Comparison of ENCODE assay signal across 16 cellular contexts in genomic region chr5:135393229-135393628, GRCh38. TPM values are rescaled to one million over a fixed set of nuclear protein-coding genes. Genes with fewer than 3 reads are reported as not detected.
DNase-seq lines count a peak whose midpoint lies in the region; ATAC-seq, FAIRE-seq and TF ChIP-seq lines count a peak whose summit lies in the region.
"Had no signal": no experiment of that assay in that cellular context is flagged by ENCODE, and none has a peak within 500 bp of the region (broad histone marks: within the 10 kb centered on the region; RNA-seq: fewer than 3 reads in every experiment).

No MANE protein-coding gene starts in this region.

- H3K9me3 Mint-ChIP-seq in activated T-helper 2 cell treated with anti-CD3 and anti-CD28 coated beads, Interferon-gamma antibody, Interleukin-2, Interleukin-4, amounts not matched to agents 10 μg/mL and 5 μg/mL and 100 μg/mL, durations not matched to agents 14 hours and 24 hours and 36 hours = no peaks in the 10 kb centered on the region
- H3K9me3 Mint-ChIP-seq in mesothelial cell of epicardium = no peaks in the 10 kb centered on the region
- H3K9me3 Mint-ChIP-seq: activated B cell treated with CpG ODN at 0.5 μM for 24 hours; activated T-cell treated with anti-CD3 and anti-CD28 coated beads, Interleukin-2, amount 50 U/mL, for 4 hours; GM23338 had no signal

- H3K23ac ChIP-seq in mesenchymal stem cell (ENCODE audit: low read length in 2 of 2) = no peak overlapping the region

- TF ChIP-seq RAD21 in liver (IDR thresholded peaks at IDR 0.05) (no peak), HepG2 (CRISPR knock-in tag; IDR thresholded peaks at IDR 0.05) (no peak)

- H3K9me3 ChIP-seq in liver (ENCODE audit: control insufficient read depth in 4 of 4, low read length in 3 of 4) = no peaks in the 10 kb centered on the region
- H3K9me3 ChIP-seq in HepG2 (ENCODE audit: low read length) = no peaks in the 10 kb centered on the region
- H3K9me3 ChIP-seq in mesenchymal stem cell (ENCODE audit: control insufficient read depth, low read length) = no peaks in the 10 kb centered on the region

- intact Hi-C loops in HepG2 (cut with micrococcal nuclease; ENCODE audit: unreplicated experiment) = no loop called here
- intact Hi-C loops in activated T-helper 2 cell treated with anti-CD3 and anti-CD28 coated beads, Interferon-gamma antibody, Interleukin-2, Interleukin-4, amounts not matched to agents 10 μg/mL and 5 μg/mL and 100 μg/mL, durations not matched to agents 14 hours and 24 hours and 36 hours (cut with micrococcal nuclease) = no loop called here

- H3K36me3 ChIP-seq in liver (ENCODE audit: control insufficient read depth in 4 of 4, insufficient read depth in 3 of 4, low read depth in 1 of 4, low read length in 3 of 4) = peaks cover 0 to 7% (median 2%) of the 10 kb centered on the region in 4 donors
- H3K36me3 ChIP-seq in HepG2 (replicated peaks in 1 of 2; ENCODE audit: control insufficient read depth in 1 of 2, insufficient read depth in 2 of 2, low read length in 2 of 2) = peaks cover 17 to 53% of the 10 kb centered on the region in 2 experiments; a peak in 4 of 5 replicates
- H3K36me3 ChIP-seq in mesenchymal stem cell (ENCODE audit: control insufficient read depth in 1 of 2, insufficient read depth in 2 of 2, low read depth in 1 of 2, low read length in 2 of 2) = peaks cover 11 to 20% of the 10 kb centered on the region in 2 experiments

- in situ Hi-C loops in HepG2 (cut with HindIII; ENCODE audit: extremely low pct_ligation_motif_present, low pct_unique_long_range_greater_than_20kb) = no loop called here

- ATAC-seq in HepG2 (no peak), GM19328 (IDR thresholded peaks at IDR 0.05; ENCODE audit: unreplicated experiment) (no peak), HG03196 (IDR thresholded peaks at IDR 0.05; ENCODE audit: unreplicated experiment) (no peak)
- ATAC-seq: GM23338 had no signal

- H2BK120ac ChIP-seq in mesenchymal stem cell (ENCODE audit: low read depth, low read length) = no peak overlapping the region

- TF ChIP-seq POLR2A in HepG2 (IDR thresholded peaks at IDR 0.05; ENCODE audit: insufficient read depth in 1 of 2, low read depth in 2 of 2, low read length in 2 of 2) = no peak

- WGBS in liver = 15% methylated on average over 1 of the region's 1 CpG
- 58% methylated on average over 1 of the region's 1 CpG for WGBS in HepG2 (ENCODE audit: low lambda C conversion rate)
- WGBS in mesenchymal stem cell = 97% methylated on average over 1 of the region's 1 CpG

- no peak overlapping the region for H2BK5ac ChIP-seq in mesenchymal stem cell (ENCODE audit: low read depth, low read length, poor library complexity, severe bottlenecking)

- no peaks in the 10 kb centered on the region for H3K79me1 ChIP-seq in mesenchymal stem cell (replicated peaks; ENCODE audit: low read length, poor library complexity, severe bottlenecking)

- H3K27me3 Mint-ChIP-seq in activated T-helper 2 cell treated with anti-CD3 and anti-CD28 coated beads, Interferon-gamma antibody, Interleukin-2, Interleukin-4, amounts not matched to agents 10 μg/mL and 5 μg/mL and 100 μg/mL, durations not matched to agents 14 hours and 24 hours and 36 hours (ENCODE audit: low read depth) = no peaks in the 10 kb centered on the region
- H3K27me3 Mint-ChIP-seq in mesothelial cell of epicardium (ENCODE audit: low read depth) = no peaks in the 10 kb centered on the region
- H3K27me3 Mint-ChIP-seq: activated B cell treated with CpG ODN at 0.5 μM for 24 hours had no signal

- peaks cover 90% of the 10 kb centered on the region for H3K79me2 ChIP-seq in HepG2 (ENCODE audit: insufficient read depth, low read length)

- peak overlapping the region; percentile 12 to 38 for H3K27ac ChIP-seq in liver (ENCODE audit: low read depth in 1 of 2, low read length in 2 of 2)
- H3K27ac ChIP-seq in HepG2 (ENCODE audit: extremely low read length, insufficient read depth, low read length) = no peak overlapping the region
- peak overlapping the region; percentile 41 for H3K27ac ChIP-seq in mesenchymal stem cell (ENCODE audit: low read length, poor library complexity, severe bottlenecking)

- BruUV-seq in HepG2 (replicated peaks; lab: Mats Ljungman, UMichigan) = no TSS peak

- no peak overlapping the region for H3K9ac ChIP-seq in liver (ENCODE audit: low read depth in 1 of 2, low read length in 2 of 2)
- H3K9ac ChIP-seq in HepG2 (ENCODE audit: insufficient read depth, low read depth, low read length) = no peak overlapping the region
- no peak overlapping the region for H3K9ac ChIP-seq in mesenchymal stem cell (ENCODE audit: low read length)

- no peak for DNase-seq in HepG2 (ENCODE audit: low spot score)
- no peak for DNase-seq in activated T-helper 2 cell treated with anti-CD3 and anti-CD28 coated beads, Interferon-gamma antibody, Interleukin-2, Interleukin-4, amounts not matched to agents 10 μg/mL and 5 μg/mL and 100 μg/mL, durations not matched to agents 14 hours and 24 hours and 36 hours (ENCODE audit: low spot score)
- DNase-seq in mesenchymal stem cell = peak; percentile 58
- no peak for DNase-seq in mesothelial cell of epicardium (ENCODE audit: low spot score in 2 of 2, unreplicated experiment in 2 of 2)
- DNase-seq in SW 1271 (lab: John Stamatoyannopoulos, UW) = no peak
- DNase-seq: activated B cell treated with CpG ODN at 0.5 μM for 24 hours; activated T-cell treated with anti-CD3 and anti-CD28 coated beads, Interleukin-2, amount 50 U/mL, for 4 hours; DMS79; glutamatergic neuron; NCI-H1105 treated with DMSO at 0.1 percent for 48 hours; NCI-H446 treated with DMSO at 0.1 percent for 48 hours; occipital lobe had no signal

- H3K4me2 ChIP-seq in HepG2 (ENCODE audit: low read depth, low read length) (no peak overlapping the region), mesenchymal stem cell (ENCODE audit: low read length, poor library complexity, severe bottlenecking) (no peak overlapping the region)
- H3K4me2 ChIP-seq: GM23338 had no signal

- H3K18ac ChIP-seq in mesenchymal stem cell (ENCODE audit: low read depth in 1 of 2, low read length in 2 of 2) = no peak overlapping the region

- H2AFZ ChIP-seq in HepG2 (ENCODE audit: low read length) = no peak overlapping the region
- no peak overlapping the region for H2AFZ ChIP-seq in mesenchymal stem cell (ENCODE audit: low read depth, low read length)
- H2AFZ ChIP-seq: GM23338 had no signal

- POLR2A ChIA-PET in HepG2 (lab: Yijun Ruan, JAX) = no interaction called here

- H4K91ac ChIP-seq in mesenchymal stem cell (ENCODE audit: low read length) = peak overlapping the region; percentile 58

- peaks cover 71% of the 10 kb centered on the region for H3K4me1 Mint-ChIP-seq in activated T-helper 2 cell treated with anti-CD3 and anti-CD28 coated beads, Interferon-gamma antibody, Interleukin-2, Interleukin-4, amounts not matched to agents 10 μg/mL and 5 μg/mL and 100 μg/mL, durations not matched to agents 14 hours and 24 hours and 36 hours (ENCODE audit: low read depth)
- peaks cover 47% of the 10 kb centered on the region for H3K4me1 Mint-ChIP-seq in mesothelial cell of epicardium

- TF ChIP-seq CTCF in liver (IDR thresholded peaks at IDR 0.05; ENCODE audit: low read depth, low read length, missing input control) (no peak), HepG2 (CRISPR knock-in tag; IDR thresholded peaks at IDR 0.05) (no peak), mesothelial cell of epicardium (IDR thresholded peaks at IDR 0.05; ENCODE audit: unreplicated experiment) (no peak)

- peaks cover 60% of the 10 kb centered on the region for H3K36me3 Mint-ChIP-seq in activated T-helper 2 cell treated with anti-CD3 and anti-CD28 coated beads, Interferon-gamma antibody, Interleukin-2, Interleukin-4, amounts not matched to agents 10 μg/mL and 5 μg/mL and 100 μg/mL, durations not matched to agents 14 hours and 24 hours and 36 hours (ENCODE audit: low read depth)
- H3K36me3 Mint-ChIP-seq in mesothelial cell of epicardium = peaks cover 11% of the 10 kb centered on the region

- H2BK12ac ChIP-seq in mesenchymal stem cell (ENCODE audit: low read length in 2 of 2) = no peak overlapping the region

- no peak overlapping the region for H2BK15ac ChIP-seq in mesenchymal stem cell (ENCODE audit: low read depth, poor library complexity, severe bottlenecking)

- H3K27ac Mint-ChIP-seq in activated T-helper 2 cell treated with anti-CD3 and anti-CD28 coated beads, Interferon-gamma antibody, Interleukin-2, Interleukin-4, amounts not matched to agents 10 μg/mL and 5 μg/mL and 100 μg/mL, durations not matched to agents 14 hours and 24 hours and 36 hours = peak overlapping the region; percentile 9
- no peak overlapping the region for H3K27ac Mint-ChIP-seq in mesothelial cell of epicardium
- H3K27ac Mint-ChIP-seq: activated B cell treated with CpG ODN at 0.5 μM for 24 hours, GM23338 had no signal

- peak overlapping the region; percentile 54 to 57 for H3K4ac ChIP-seq in mesenchymal stem cell (ENCODE audit: low read depth in 1 of 2, low read length in 2 of 2)

- H3K4me3 ChIP-seq in liver (ENCODE audit: low read depth in 1 of 3, low read length in 3 of 3) (no peak overlapping the region), HepG2 (replicated peaks in 1 of 3; ENCODE audit: insufficient read depth in 1 of 3, low read depth in 2 of 3, low read length in 3 of 3) (no peak overlapping the region), mesenchymal stem cell (ENCODE audit: insufficient read depth in 1 of 2, low read depth in 1 of 2, low read length in 2 of 2) (no peak overlapping the region)
- H3K4me3 ChIP-seq: GM23338 had no signal

- H4K20me1 ChIP-seq in HepG2 (ENCODE audit: insufficient read depth, low read length) = peaks cover 52% of the 10 kb centered on the region

- no peaks in the 10 kb centered on the region for H3K27me3 ChIP-seq in liver (ENCODE audit: control insufficient read depth in 4 of 4, insufficient read depth in 4 of 4, low read length in 3 of 4)
- no peaks in the 10 kb centered on the region for H3K27me3 ChIP-seq in HepG2 (ENCODE audit: control insufficient read depth in 1 of 2, insufficient read depth in 2 of 2, low read length in 2 of 2)
- H3K27me3 ChIP-seq in mesenchymal stem cell (ENCODE audit: control insufficient read depth in 1 of 2, insufficient read depth in 1 of 2, low read length in 2 of 2) = no peaks in the 10 kb centered on the region

- H3K4me3 Mint-ChIP-seq in activated T-helper 2 cell treated with anti-CD3 and anti-CD28 coated beads, Interferon-gamma antibody, Interleukin-2, Interleukin-4, amounts not matched to agents 10 μg/mL and 5 μg/mL and 100 μg/mL, durations not matched to agents 14 hours and 24 hours and 36 hours (ENCODE audit: low read depth) = no peak overlapping the region
- H3K4me3 Mint-ChIP-seq in mesothelial cell of epicardium = no peak overlapping the region
- H3K4me3 Mint-ChIP-seq: activated B cell treated with CpG ODN at 0.5 μM for 24 hours; activated T-cell treated with anti-CD3 and anti-CD28 coated beads, Interleukin-2, amount 50 U/mL, for 4 hours; GM23338 had no signal

- no peak for TF ChIP-seq EP300 in HepG2 (IDR thresholded peaks at IDR 0.05; ENCODE audit: low read depth in 2 of 2, low read length in 2 of 2)
- TF ChIP-seq EP300 in HepG2 (CRISPR knock-in tag; IDR thresholded peaks at IDR 0.05; ENCODE audit: borderline replicate concordance) = no peak

- H4K8ac ChIP-seq in mesenchymal stem cell (ENCODE audit: low read length) = no peak overlapping the region

- H2AK5ac ChIP-seq in mesenchymal stem cell (ENCODE audit: low read length, severe bottlenecking) = no peak overlapping the region

- peaks cover 3 to 18% (median 11%) of the 10 kb centered on the region in 4 donors for H3K4me1 ChIP-seq in liver (ENCODE audit: control insufficient read depth in 4 of 4, insufficient read depth in 4 of 4, low read length in 3 of 4)
- peaks cover 70% of the 10 kb centered on the region for H3K4me1 ChIP-seq in HepG2 (ENCODE audit: insufficient read depth, low read length)
- H3K4me1 ChIP-seq in mesenchymal stem cell (ENCODE audit: control insufficient read depth, insufficient read depth, low read depth, low read length) = peaks cover 45% of the 10 kb centered on the region

- CTCF ChIA-PET in HepG2 (lab: Yijun Ruan, JAX; ENCODE audit: low intra/inter-chr PET ratio, low total read pairs) = no interaction called here

- FAIRE-seq in HepG2 (lab: Jason Lieb, UNC) = no peak

- no peak overlapping the region for H3K14ac ChIP-seq in mesenchymal stem cell (ENCODE audit: low read length in 2 of 2)

RNA-seq across cellular contexts. Expression of gene MACROH2A1, which starts 5.8 kb away (rescaled TPM):
- 100 to 1,000 TPM in 1 of 2 donors, 10 to 100 TPM in 1; 72.6 to 113 TPM for total RNA-seq in liver
- 10 to 100 TPM; 33.7 to 52.9 TPM for polyA plus RNA-seq in liver
- 141 and 158 TPM in 2 replicates for total RNA-seq in HepG2 (2016; rRNA removed; fragmentation: Illumina TruSeq; extraction: Trizol)
- 34.0 and 36.6 TPM in 2 replicates for total RNA-seq in HepG2 (2016; cell fraction: cytosol; rRNA removed; fragmentation: Illumina TruSeq; extraction: Trizol; ENCODE audit: low read depth)
- total RNA-seq in HepG2 (2016; cell fraction: insoluble cytoplasmic fraction; rRNA removed; fragmentation: Illumina TruSeq; extraction: Trizol) = 139 and 158 TPM in 2 replicates
- total RNA-seq in HepG2 (2016; cell fraction: membrane; rRNA removed; fragmentation: Illumina TruSeq; extraction: Trizol) = 72.7 and 73.0 TPM in 2 replicates
- total RNA-seq in HepG2 (2016; cell fraction: nucleus; rRNA removed; fragmentation: Illumina TruSeq; extraction: Trizol) = 138 and 155 TPM in 2 replicates
- 64.7 and 69.1 TPM in 2 replicates for polyA plus RNA-seq in HepG2 (2011; rRNA removed)
- 58.5 and 70.5 TPM in 2 replicates for polyA plus RNA-seq in HepG2 (2011; cell fraction: cytosol; rRNA removed)
- 131 and 137 TPM in 2 replicates for polyA plus RNA-seq in HepG2 (2011; cell fraction: nucleus; rRNA removed)
- polyA plus RNA-seq in HepG2 (2012) = 67.6 and 67.7 TPM in 2 replicates
- 42.2 and 45.6 TPM in 2 replicates for polyA plus RNA-seq in HepG2 (2016; cell fraction: cytosol; fragmentation: Illumina TruSeq; extraction: Trizol; ENCODE audit: low read depth)
- 188 and 202 TPM in 2 replicates for polyA plus RNA-seq in HepG2 (2016; cell fraction: insoluble cytoplasmic fraction; fragmentation: Illumina TruSeq; extraction: Trizol; ENCODE audit: low read depth)
- polyA plus RNA-seq in HepG2 (2016; cell fraction: membrane; fragmentation: Illumina TruSeq; extraction: Trizol; ENCODE audit: low read depth) = 69.9 and 70.3 TPM in 2 replicates
- 226 and 231 TPM in 2 replicates for polyA plus RNA-seq in HepG2 (2016; cell fraction: nucleus; fragmentation: Illumina TruSeq; extraction: Trizol; ENCODE audit: insufficient read depth, low read depth)
- polyA minus RNA-seq in HepG2 (2011; rRNA and poly(A)+ RNA removed; ENCODE audit: low replicate concordance) = 58.8 and 154 TPM in 2 replicates
- 32.4 and 34.2 TPM in 2 replicates for polyA minus RNA-seq in HepG2 (2011; cell fraction: cytosol; rRNA and poly(A)+ RNA removed)
- 125 and 144 TPM in 2 replicates for polyA minus RNA-seq in HepG2 (2011; cell fraction: nucleus; rRNA and poly(A)+ RNA removed)
- 285 and 302 TPM in 2 replicates for total RNA-seq in activated T-helper 2 cell treated with anti-CD3 and anti-CD28 coated beads, Interferon-gamma antibody, Interleukin-2, Interleukin-4, amounts not matched to agents 10 μg/mL and 5 μg/mL and 100 μg/mL, durations not matched to agents 14 hours and 24 hours and 36 hours
- 114 TPM for polyA plus RNA-seq in mesenchymal stem cell (2013, experiment 1 of 2)
- polyA plus RNA-seq in mesenchymal stem cell (2013, experiment 2 of 2) = 113 TPM
- total RNA-seq in mesothelial cell of epicardium = 261 to 276 TPM (median 265 TPM) in 3 replicates

RNA-seq across cellular contexts. Expression of gene DCANP1, which starts 53.9 kb away (rescaled TPM):
- total RNA-seq in liver = under 1 TPM in 1 of 2 donors, not detected in 1; 0.05 TPM
- polyA plus RNA-seq in liver = not detected
- total RNA-seq in HepG2 (2016; rRNA removed; fragmentation: Illumina TruSeq; extraction: Trizol) = not detected in 2 replicates
- not detected in 2 replicates for total RNA-seq in HepG2 (2016; cell fraction: cytosol; rRNA removed; fragmentation: Illumina TruSeq; extraction: Trizol; ENCODE audit: low read depth)
- total RNA-seq in HepG2 (2016; cell fraction: insoluble cytoplasmic fraction; rRNA removed; fragmentation: Illumina TruSeq; extraction: Trizol) = not detected in 2 replicates
- total RNA-seq in HepG2 (2016; cell fraction: membrane; rRNA removed; fragmentation: Illumina TruSeq; extraction: Trizol) = not detected in 2 replicates
- not detected in 2 replicates for total RNA-seq in HepG2 (2016; cell fraction: nucleus; rRNA removed; fragmentation: Illumina TruSeq; extraction: Trizol)
- not detected in 2 replicates for polyA plus RNA-seq in HepG2 (2011; rRNA removed)
- polyA plus RNA-seq in HepG2 (2011; cell fraction: cytosol; rRNA removed) = not detected in 2 replicates
- not detected in 2 replicates for polyA plus RNA-seq in HepG2 (2011; cell fraction: nucleus; rRNA removed)
- not detected in 2 replicates for polyA plus RNA-seq in HepG2 (2012)
- polyA plus RNA-seq in HepG2 (2016; cell fraction: cytosol; fragmentation: Illumina TruSeq; extraction: Trizol; ENCODE audit: low read depth) = not detected in 2 replicates
- not detected in 2 replicates for polyA plus RNA-seq in HepG2 (2016; cell fraction: insoluble cytoplasmic fraction; fragmentation: Illumina TruSeq; extraction: Trizol; ENCODE audit: low read depth)
- not detected in 2 replicates for polyA plus RNA-seq in HepG2 (2016; cell fraction: membrane; fragmentation: Illumina TruSeq; extraction: Trizol; ENCODE audit: low read depth)
- polyA plus RNA-seq in HepG2 (2016; cell fraction: nucleus; fragmentation: Illumina TruSeq; extraction: Trizol; ENCODE audit: insufficient read depth, low read depth) = not detected in 2 replicates
- polyA minus RNA-seq in HepG2 (2011; rRNA and poly(A)+ RNA removed; ENCODE audit: low replicate concordance) = not detected in 2 replicates
- polyA minus RNA-seq in HepG2 (2011; cell fraction: cytosol; rRNA and poly(A)+ RNA removed) = not detected in 2 replicates
- not detected in 2 replicates for polyA minus RNA-seq in HepG2 (2011; cell fraction: nucleus; rRNA and poly(A)+ RNA removed)
- not detected in 2 replicates for total RNA-seq in activated T-helper 2 cell treated with anti-CD3 and anti-CD28 coated beads, Interferon-gamma antibody, Interleukin-2, Interleukin-4, amounts not matched to agents 10 μg/mL and 5 μg/mL and 100 μg/mL, durations not matched to agents 14 hours and 24 hours and 36 hours
- not detected for polyA plus RNA-seq in mesenchymal stem cell (2013, experiment 1 of 2)
- not detected for polyA plus RNA-seq in mesenchymal stem cell (2013, experiment 2 of 2)
- total RNA-seq in mesothelial cell of epicardium = not detected in 3 replicates
- total RNA-seq: activated B cell treated with CpG ODN at 0.5 μM for 24 hours; activated T-cell treated with anti-CD3 and anti-CD28 coated beads, Interleukin-2, amount 50 U/mL, for 4 hours; GM23338; occipital lobe had no signal
- polyA plus RNA-seq: GM23338 had no signal

RNA-seq across cellular contexts. Expression of gene TIFAB, which starts 58.9 kb away (rescaled TPM):
- under 1 TPM in 1 of 2 donors, not detected in 1; 0.47 TPM for total RNA-seq in liver
- under 1 TPM in 1 of 2 donors, not detected in 1; 0.02 TPM for polyA plus RNA-seq in liver
- total RNA-seq in HepG2 (2016; rRNA removed; fragmentation: Illumina TruSeq; extraction: Trizol) = not detected in 2 replicates
- total RNA-seq in HepG2 (2016; cell fraction: cytosol; rRNA removed; fragmentation: Illumina TruSeq; extraction: Trizol; ENCODE audit: low read depth) = not detected in 2 replicates
- not detected in 2 replicates for total RNA-seq in HepG2 (2016; cell fraction: insoluble cytoplasmic fraction; rRNA removed; fragmentation: Illumina TruSeq; extraction: Trizol)
- total RNA-seq in HepG2 (2016; cell fraction: membrane; rRNA removed; fragmentation: Illumina TruSeq; extraction: Trizol) = not detected in 2 replicates
- total RNA-seq in HepG2 (2016; cell fraction: nucleus; rRNA removed; fragmentation: Illumina TruSeq; extraction: Trizol) = not detected in 2 replicates
- polyA plus RNA-seq in HepG2 (2011; rRNA removed) = not detected in 2 replicates
- not detected in 2 replicates for polyA plus RNA-seq in HepG2 (2011; cell fraction: cytosol; rRNA removed)
- polyA plus RNA-seq in HepG2 (2011; cell fraction: nucleus; rRNA removed) = not detected in 2 replicates
- not detected in 2 replicates for polyA plus RNA-seq in HepG2 (2012)
- not detected in 2 replicates for polyA plus RNA-seq in HepG2 (2016; cell fraction: cytosol; fragmentation: Illumina TruSeq; extraction: Trizol; ENCODE audit: low read depth)
- not detected in 2 replicates for polyA plus RNA-seq in HepG2 (2016; cell fraction: insoluble cytoplasmic fraction; fragmentation: Illumina TruSeq; extraction: Trizol; ENCODE audit: low read depth)
- polyA plus RNA-seq in HepG2 (2016; cell fraction: membrane; fragmentation: Illumina TruSeq; extraction: Trizol; ENCODE audit: low read depth) = not detected in 2 replicates
- polyA plus RNA-seq in HepG2 (2016; cell fraction: nucleus; fragmentation: Illumina TruSeq; extraction: Trizol; ENCODE audit: insufficient read depth, low read depth) = not detected in 2 replicates
- not detected in 2 replicates for polyA minus RNA-seq in HepG2 (2011; rRNA and poly(A)+ RNA removed; ENCODE audit: low replicate concordance)
- not detected in 2 replicates for polyA minus RNA-seq in HepG2 (2011; cell fraction: cytosol; rRNA and poly(A)+ RNA removed)
- polyA minus RNA-seq in HepG2 (2011; cell fraction: nucleus; rRNA and poly(A)+ RNA removed) = not detected in 2 replicates
- total RNA-seq in activated T-helper 2 cell treated with anti-CD3 and anti-CD28 coated beads, Interferon-gamma antibody, Interleukin-2, Interleukin-4, amounts not matched to agents 10 μg/mL and 5 μg/mL and 100 μg/mL, durations not matched to agents 14 hours and 24 hours and 36 hours = not detected in 2 replicates
- polyA plus RNA-seq in mesenchymal stem cell (2013, experiment 1 of 2) = not detected
- polyA plus RNA-seq in mesenchymal stem cell (2013, experiment 2 of 2) = not detected
- total RNA-seq in mesothelial cell of epicardium = not detected in 3 replicates
- total RNA-seq: activated B cell treated with CpG ODN at 0.5 μM for 24 hours; activated T-cell treated with anti-CD3 and anti-CD28 coated beads, Interleukin-2, amount 50 U/mL, for 4 hours; GM23338; occipital lobe had no signal
- polyA plus RNA-seq: GM23338 had no signal
